18 cellular contexts compared by ENCODE assay signal in genomic region chr10:123889821-123890220, GRCh38. TPM values are rescaled to one million over a fixed set of nuclear protein-coding genes. Genes with fewer than 3 reads are reported as not detected.
DNase-seq lines count a peak whose midpoint lies in the region; ATAC-seq, FAIRE-seq and TF ChIP-seq lines count a peak whose summit lies in the region.
"Had no signal": no experiment of that assay in that cellular context is flagged by ENCODE, and none has a peak within 500 bp of the region (broad histone marks: within the 10 kb centered on the region; RNA-seq: fewer than 3 reads in every experiment).

No MANE protein-coding gene starts in this region.

- H3K36me3 ChIP-seq in mesodermal cell (ENCODE audit: control insufficient read depth, insufficient read depth, low read length) (peaks cover 3% of the 10 kb centered on the region), stomach (no peaks in the 10 kb centered on the region)

- no peak for TF ChIP-seq POLR2A in stomach (IDR thresholded peaks at IDR 0.05)

- FAIRE-seq in D721Med (lab: Jason Lieb, UNC) = no peak

- H3K27ac Mint-ChIP-seq in activated CD4-positive, alpha-beta T cell treated with anti-CD3 and anti-CD28 coated beads for 36 hours = no peak overlapping the region
- H3K27ac Mint-ChIP-seq: H9 had no signal

- no peaks in the 10 kb centered on the region for H3K4me1 Mint-ChIP-seq in activated CD4-positive, alpha-beta T cell treated with anti-CD3 and anti-CD28 coated beads for 36 hours

- H3K4me1 ChIP-seq in mesodermal cell (ENCODE audit: control insufficient read depth, insufficient read depth, low read length, poor library complexity, severe bottlenecking) = peaks cover 13% of the 10 kb centered on the region
- peaks cover 0 to 29% (median 4%) of the 10 kb centered on the region in 4 donors for H3K4me1 ChIP-seq in stomach

- TF ChIP-seq EP300 in stomach (IDR thresholded peaks at IDR 0.05) = no peak

- H3K4me3 ChIP-seq in AG04449 (ENCODE audit: low read depth, low read length) (peak overlapping the region; percentile 52), coronary artery (peak overlapping the region; percentile 86), mesodermal cell (ENCODE audit: extremely low read depth, insufficient read depth, low read length, poor library complexity, severe bottlenecking) (peak overlapping the region; percentile 49), stomach (peak overlapping the region in 3 of 4 donors; percentile 38 to 56 (median 51))

- peaks cover 24% of the 10 kb centered on the region for H3K27me3 Mint-ChIP-seq in activated CD4-positive, alpha-beta T cell treated with anti-CD3 and anti-CD28 coated beads for 36 hours

- ATAC-seq in HG02642 (IDR thresholded peaks at IDR 0.05; ENCODE audit: poor library complexity, unreplicated experiment) = no peak
- ATAC-seq in activated CD4-positive, alpha-beta T cell treated with anti-CD3 and anti-CD28 coated beads for 36 hours = no peak

- intact Hi-C loops in stomach (cut with DNase I; ENCODE audit: low total_unique reads) = no loop called here
- intact Hi-C loops in activated CD4-positive, alpha-beta T cell treated with anti-CD3 and anti-CD28 coated beads for 36 hours (cut with DNase I, micrococcal nuclease) = no loop called here

- no peaks in the 10 kb centered on the region for H3K36me3 Mint-ChIP-seq in activated CD4-positive, alpha-beta T cell treated with anti-CD3 and anti-CD28 coated beads for 36 hours (ENCODE audit: low read depth)

- TF ChIP-seq CTCF in AG04449 (IDR thresholded peaks at IDR 0.05; ENCODE audit: insufficient read depth, low read length, missing control alignments) = no peak
- no peak for TF ChIP-seq CTCF in coronary artery (IDR thresholded peaks at IDR 0.05)
- TF ChIP-seq CTCF in stomach (IDR thresholded peaks at IDR 0.05) = no peak
- no peak for TF ChIP-seq CTCF in D721Med (IDR thresholded peaks at IDR 0.05; ENCODE audit: insufficient read depth, missing control alignments)

- H3K9me3 ChIP-seq in mesodermal cell (ENCODE audit: control insufficient read depth, low read length) = peaks cover 3% of the 10 kb centered on the region
- peaks cover 0 to 3% (median 0%) of the 10 kb centered on the region in 4 donors for H3K9me3 ChIP-seq in stomach

- H3K9me3 Mint-ChIP-seq in activated CD4-positive, alpha-beta T cell treated with anti-CD3 and anti-CD28 coated beads for 36 hours (ENCODE audit: low read depth) = no peaks in the 10 kb centered on the region

- H3K4me3 Mint-ChIP-seq in activated CD4-positive, alpha-beta T cell treated with anti-CD3 and anti-CD28 coated beads for 36 hours = no peak overlapping the region

- POLR2A ChIA-PET in AG04449 (lab: Yijun Ruan, JAX) = no interaction called here
- POLR2A ChIA-PET in activated CD4-positive, alpha-beta T cell treated with anti-CD3 and anti-CD28 coated beads for 36 hours (lab: Charles Lee) = no interaction called here

- CTCF ChIA-PET in AG04449 (lab: Yijun Ruan, JAX) = interaction anchor here (1.6 kb wide), 1 partner anchor 43 kb away, joined by 4 read pairs; no protein-coding TSS in a partner anchor
- CTCF ChIA-PET in activated CD4-positive, alpha-beta T cell treated with anti-CD3 and anti-CD28 coated beads for 36 hours (lab: Charles Lee) = no interaction called here

- 82 to 84% methylated on average over 3 to 4 of the region's 4 CpGs for WGBS in mesodermal cell (ENCODE audit: insufficient coverage in 2 of 2), 2 experiments
- 64 to 85% (median 75%) methylated on average over 4 of the region's 4 CpGs for WGBS in stomach, 5 donors

- DNase-seq in AG04449 (ENCODE audit: low read depth, low spot score) (no peak), coronary artery (ENCODE audit: low spot score) (peak; percentile 64), stomach (no peak), D721Med (ENCODE audit: insufficient read length, low spot score) (no peak), NCI-H82 (lab: John Stamatoyannopoulos, UW) (no peak)
- DNase-seq in activated CD4-positive, alpha-beta T cell treated with anti-CD3 and anti-CD28 coated beads for 36 hours = no peak
- DNase-seq: DMS53, H9, Karpas-422, NCI-H2029, NCI-H2171 treated with DMSO at 0.1 percent for 48 hours, NCI-H510A, OCI-M1, RPMI8226 had no signal

- peaks cover 0 to 49% (median 16%) of the 10 kb centered on the region in 3 donors for H3K27me3 ChIP-seq in stomach

- H3K27ac ChIP-seq in coronary artery (peak overlapping the region; percentile 94 to 97), mesodermal cell (ENCODE audit: low read depth, low read length, severe bottlenecking) (no peak overlapping the region), stomach (peak overlapping the region in 4 of 5 donors; percentile 74 to 94 (median 84))
- H3K27ac ChIP-seq: C4-2B had no signal

RNA-seq across cellular contexts. Expression of gene CPXM2, which starts 1.8 kb away (rescaled TPM):
- polyA plus RNA-seq in mesodermal cell (2013, experiment 1 of 2) = 13.4 TPM
- polyA plus RNA-seq in mesodermal cell (2013, experiment 2 of 2) = 12.5 TPM
- total RNA-seq in stomach = 10 to 100 TPM in 3 of 5 donors, 1 to 10 TPM in 2; 9.8 to 33.5 (median 12.8) TPM
- polyA plus RNA-seq in stomach = 1 to 10 TPM in 1 of 3 donors, under 1 TPM in 2; 0.46 to 7.9 (median 0.62) TPM
- total RNA-seq in activated CD4-positive, alpha-beta T cell treated with anti-CD3 and anti-CD28 coated beads for 36 hours = not detected
- total RNA-seq: A172 had no signal

Comparison
In these comparisons a context has a peak if more than half of its experiments do, and no peak if none do; other contexts are left out.
1. RNA of gene CPXM2, which starts 1.8 kb away (total RNA-seq): 9.8 to 33.5 TPM in stomach; not detected in activated CD4-positive, alpha-beta T cell treated with anti-CD3 and anti-CD28 coated beads for 36 hours; every median in the first group is over 10 times any median in the second.
2. Peak in every context shown above with its lines, with median percentiles within 50 percentile points of each other: H3K4me3 ChIP-seq.